ENCODE assay signal across 17 cellular contexts in the genomic region with DNA sequence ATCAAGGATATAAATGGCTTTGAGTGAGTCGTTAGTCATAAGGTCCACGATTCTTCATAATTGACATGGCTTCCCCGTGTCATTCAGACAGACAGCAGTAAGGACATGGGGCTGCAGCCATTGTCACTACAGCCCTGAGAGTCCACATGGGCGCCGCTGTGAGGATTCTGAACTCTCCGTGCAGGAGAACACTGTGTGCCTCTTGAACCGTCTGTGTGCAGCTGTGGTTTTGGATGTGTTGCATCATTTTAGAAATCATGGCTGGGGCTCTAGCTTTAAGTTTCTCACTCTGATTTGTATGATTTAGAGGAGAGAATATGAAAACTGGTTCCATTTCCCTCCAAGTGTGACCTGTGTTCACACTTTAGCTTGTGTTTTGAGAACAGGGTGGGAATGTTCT. TPM values are rescaled to one million over a fixed set of nuclear protein-coding genes. Genes with fewer than 3 reads are reported as not detected.
DNase-seq lines count a peak whose midpoint lies in the region; ATAC-seq, FAIRE-seq and TF ChIP-seq lines count a peak whose summit lies in the region.
"Had no signal": no experiment of that assay in that cellular context is flagged by ENCODE, and none has a peak within 500 bp of the region (broad histone marks: within the 10 kb centered on the region; RNA-seq: fewer than 3 reads in every experiment).

No MANE protein-coding gene starts in this region.

- H2AFZ ChIP-seq in astrocyte (ENCODE audit: low read depth, low read length) = peak overlapping the region; percentile 59

- peaks cover 14% of the 10 kb centered on the region for H3K4me1 ChIP-seq in astrocyte (ENCODE audit: insufficient read depth, low read length)
- no peaks in the 10 kb centered on the region for H3K4me1 ChIP-seq in rectal smooth muscle tissue (ENCODE audit: control insufficient read depth, insufficient read depth, low read length)

- ATAC-seq in left ventricle myocardium superior (peak; percentile 95), natural killer cell (no peak), HG02678 (IDR thresholded peaks at IDR 0.05; ENCODE audit: unreplicated experiment) (no peak)
- ATAC-seq: activated CD4-positive, CD25-positive, alpha-beta regulatory T cell treated with anti-CD3 and anti-CD28 coated beads, Interleukin-2, amount 50 U/mL, for 24 hours had no signal

- no peaks in the 10 kb centered on the region for H3K27me3 ChIP-seq in astrocyte (ENCODE audit: insufficient read depth, low read length)
- no peaks in the 10 kb centered on the region for H3K27me3 ChIP-seq in rectal smooth muscle tissue (ENCODE audit: control insufficient read depth, insufficient read depth, low read length)
- H3K27me3 ChIP-seq: neutrophil had no signal

- H4K20me1 ChIP-seq in astrocyte (ENCODE audit: insufficient read depth, low read length) = no peaks in the 10 kb centered on the region

- FAIRE-seq in astrocyte (lab: Jason Lieb, UNC) = no peak
- FAIRE-seq: colon had no signal

- H3K36me3 Mint-ChIP-seq in astrocyte (ENCODE audit: low read depth, unreplicated experiment) (no peaks in the 10 kb centered on the region), natural killer cell (no peaks in the 10 kb centered on the region)
- H3K36me3 Mint-ChIP-seq in activated T-helper 2 cell treated with anti-CD3 and anti-CD28 coated beads, Interferon-gamma antibody, Interleukin-2, Interleukin-4, amounts not matched to agents 10 μg/mL and 5 μg/mL and 100 μg/mL, durations not matched to agents 14 hours and 24 hours and 36 hours (ENCODE audit: low read depth) = no peaks in the 10 kb centered on the region
- H3K36me3 Mint-ChIP-seq: activated naive CD8-positive, alpha-beta T cell treated with anti-CD3 and anti-CD28 coated beads, Interleukin-2, amount 10 ng/mL, durations not matched to agents 7 days and 5 days; IgD-negative memory B cell had no signal

- H3K36me3 ChIP-seq in astrocyte (ENCODE audit: insufficient read depth, low read length) = no peaks in the 10 kb centered on the region
- H3K36me3 ChIP-seq in rectal smooth muscle tissue (ENCODE audit: control insufficient read depth, insufficient read depth, low read length) = no peaks in the 10 kb centered on the region
- H3K36me3 ChIP-seq: neutrophil had no signal

- H3K27ac ChIP-seq in astrocyte (ENCODE audit: low read depth, low read length) (peak overlapping the region; percentile 71), rectal smooth muscle tissue (ENCODE audit: low read depth, low read length) (peak overlapping the region; percentile 24)
- H3K27ac ChIP-seq: neutrophil had no signal

- intact Hi-C loops in left ventricle myocardium superior (cut with micrococcal nuclease) (no loop called here), natural killer cell (cut with micrococcal nuclease) (no loop called here)
- intact Hi-C loops in activated T-helper 2 cell treated with anti-CD3 and anti-CD28 coated beads, Interferon-gamma antibody, Interleukin-2, Interleukin-4, amounts not matched to agents 10 μg/mL and 5 μg/mL and 100 μg/mL, durations not matched to agents 14 hours and 24 hours and 36 hours (cut with micrococcal nuclease) = no loop called here

- no peaks in the 10 kb centered on the region for H3K9me3 ChIP-seq in astrocyte (ENCODE audit: insufficient read depth, low read depth, low read length)
- H3K9me3 ChIP-seq: neutrophil had no signal

- H3K4me3 Mint-ChIP-seq in astrocyte (ENCODE audit: unreplicated experiment) (peak overlapping the region; percentile 2), natural killer cell (no peak overlapping the region)
- H3K4me3 Mint-ChIP-seq in activated T-helper 2 cell treated with anti-CD3 and anti-CD28 coated beads, Interferon-gamma antibody, Interleukin-2, Interleukin-4, amounts not matched to agents 10 μg/mL and 5 μg/mL and 100 μg/mL, durations not matched to agents 14 hours and 24 hours and 36 hours (ENCODE audit: low read depth) = no peak overlapping the region
- H3K4me3 Mint-ChIP-seq: activated naive CD8-positive, alpha-beta T cell treated with anti-CD3 and anti-CD28 coated beads, Interleukin-2, amount 10 ng/mL, durations not matched to agents 7 days and 5 days; IgD-negative memory B cell had no signal

- H3K27me3 Mint-ChIP-seq in astrocyte (ENCODE audit: low read depth, unreplicated experiment) (no peaks in the 10 kb centered on the region), natural killer cell (ENCODE audit: low read depth in 2 of 2) (no peaks in the 10 kb centered on the region)
- H3K27me3 Mint-ChIP-seq in activated T-helper 2 cell treated with anti-CD3 and anti-CD28 coated beads, Interferon-gamma antibody, Interleukin-2, Interleukin-4, amounts not matched to agents 10 μg/mL and 5 μg/mL and 100 μg/mL, durations not matched to agents 14 hours and 24 hours and 36 hours (ENCODE audit: low read depth) = no peaks in the 10 kb centered on the region
- H3K27me3 Mint-ChIP-seq: activated naive CD8-positive, alpha-beta T cell treated with anti-CD3 and anti-CD28 coated beads, Interleukin-2, amount 10 ng/mL, durations not matched to agents 7 days and 5 days; IgD-negative memory B cell had no signal

- H3K4me3 ChIP-seq in astrocyte (ENCODE audit: insufficient read depth, low read depth, low read length) (no peak overlapping the region), rectal smooth muscle tissue (ENCODE audit: low read length) (no peak overlapping the region)

- H3K27ac Mint-ChIP-seq in astrocyte (ENCODE audit: unreplicated experiment) (peak overlapping the region; percentile 97), natural killer cell (no peak overlapping the region)
- H3K27ac Mint-ChIP-seq in activated T-helper 2 cell treated with anti-CD3 and anti-CD28 coated beads, Interferon-gamma antibody, Interleukin-2, Interleukin-4, amounts not matched to agents 10 μg/mL and 5 μg/mL and 100 μg/mL, durations not matched to agents 14 hours and 24 hours and 36 hours = no peak overlapping the region
- H3K27ac Mint-ChIP-seq: activated naive CD8-positive, alpha-beta T cell treated with anti-CD3 and anti-CD28 coated beads, Interleukin-2, amount 10 ng/mL, durations not matched to agents 7 days and 5 days; IgD-negative memory B cell had no signal

- peak overlapping the region; percentile 76 for H3K4me2 ChIP-seq in astrocyte (ENCODE audit: low read length)

- DNase-seq in M059J (ENCODE audit: low read depth) (peak; percentile 10), astrocyte (ENCODE audit: low read depth) (peak; percentile 32), left ventricle myocardium superior (peak; percentile 47), natural killer cell (no peak)
- DNase-seq in activated T-cell treated with anti-CD3 and anti-CD28 coated beads, Interleukin-2, amount 50 U/mL, for 1 hour = no peak
- DNase-seq in activated T-helper 2 cell treated with anti-CD3 and anti-CD28 coated beads, Interferon-gamma antibody, Interleukin-2, Interleukin-4, amounts not matched to agents 10 μg/mL and 5 μg/mL and 100 μg/mL, durations not matched to agents 14 hours and 24 hours and 36 hours (ENCODE audit: low spot score) = no peak
- DNase-seq: activated naive CD8-positive, alpha-beta T cell treated with anti-CD3 and anti-CD28 coated beads, Interleukin-2, amount 10 ng/mL, durations not matched to agents 7 days and 5 days; AML-193; GOT3; NCI-H1092 treated with DMSO at 0.1 percent for 48 hours; stimulated activated CD4-positive, alpha-beta T cell treated with anti-CD3 and anti-CD28 coated beads, Interleukin-12 subunit alpha, Interleukin-12 subunit beta, amount 100 ng/mL, for 4 hours had no signal

- TF ChIP-seq CTCF in astrocyte (IDR thresholded peaks at IDR 0.05; ENCODE audit: insufficient read depth, low read depth, low read length) (no peak), natural killer cell (IDR thresholded peaks at IDR 0.05) (no peak)

- H3K9ac ChIP-seq in astrocyte (ENCODE audit: low read length) = peak overlapping the region; percentile 0
- no peak overlapping the region for H3K9ac ChIP-seq in rectal smooth muscle tissue (ENCODE audit: low read length)

- H3K79me2 ChIP-seq in astrocyte (ENCODE audit: insufficient read depth, low read length) = peaks cover 15% of the 10 kb centered on the region

- H3K9me3 Mint-ChIP-seq in astrocyte (ENCODE audit: unreplicated experiment) (peaks cover 1% of the 10 kb centered on the region), natural killer cell (peaks cover 17% of the 10 kb centered on the region in 2 donors)
- peaks cover 5% of the 10 kb centered on the region for H3K9me3 Mint-ChIP-seq in activated T-helper 2 cell treated with anti-CD3 and anti-CD28 coated beads, Interferon-gamma antibody, Interleukin-2, Interleukin-4, amounts not matched to agents 10 μg/mL and 5 μg/mL and 100 μg/mL, durations not matched to agents 14 hours and 24 hours and 36 hours
- H3K9me3 Mint-ChIP-seq: activated naive CD8-positive, alpha-beta T cell treated with anti-CD3 and anti-CD28 coated beads, Interleukin-2, amount 10 ng/mL, durations not matched to agents 7 days and 5 days had no signal

- H3K4me1 Mint-ChIP-seq in astrocyte (ENCODE audit: low read depth, unreplicated experiment) (peaks cover 15% of the 10 kb centered on the region), natural killer cell (no peaks in the 10 kb centered on the region)
- H3K4me1 Mint-ChIP-seq in activated T-helper 2 cell treated with anti-CD3 and anti-CD28 coated beads, Interferon-gamma antibody, Interleukin-2, Interleukin-4, amounts not matched to agents 10 μg/mL and 5 μg/mL and 100 μg/mL, durations not matched to agents 14 hours and 24 hours and 36 hours (ENCODE audit: low read depth) = no peaks in the 10 kb centered on the region
- H3K4me1 Mint-ChIP-seq: activated naive CD8-positive, alpha-beta T cell treated with anti-CD3 and anti-CD28 coated beads, Interleukin-2, amount 10 ng/mL, durations not matched to agents 7 days and 5 days; IgD-negative memory B cell had no signal

RNA-seq across cellular contexts. Expression of a gene that starts 47.2 kb away (rescaled TPM):
- 1.2 and 2.7 TPM in 2 replicates for total RNA-seq in M059J (2014; rRNA removed; shearing (Covaris generic))
- total RNA-seq in astrocyte (2.2 and 2.6 TPM in 2 replicates), left ventricle myocardium superior (1.1 TPM), natural killer cell (not detected)
- not detected in 2 replicates for total RNA-seq in activated T-helper 2 cell treated with anti-CD3 and anti-CD28 coated beads, Interferon-gamma antibody, Interleukin-2, Interleukin-4, amounts not matched to agents 10 μg/mL and 5 μg/mL and 100 μg/mL, durations not matched to agents 14 hours and 24 hours and 36 hours
- total RNA-seq: activated naive CD8-positive, alpha-beta T cell treated with anti-CD3 and anti-CD28 coated beads, Interleukin-2, amount 10 ng/mL, durations not matched to agents 7 days and 5 days had no signal

Comparison
In these comparisons a context has a peak if more than half of its experiments do, and no peak if none do; other contexts are left out.
1. DNase-seq: peak in M059J (single experiment), astrocyte (single experiment) and left ventricle myocardium superior (single experiment); none in natural killer cell (single experiment), activated T-cell treated with anti-CD3 and anti-CD28 coated beads, Interleukin-2, amount 50 U/mL, for 1 hour (single experiment) and activated T-helper 2 cell treated with anti-CD3 and anti-CD28 coated beads, Interferon-gamma antibody, Interleukin-2, Interleukin-4, amounts not matched to agents 10 μg/mL and 5 μg/mL and 100 μg/mL, durations not matched to agents 14 hours and 24 hours and 36 hours (single experiment).